ENCODE assay signal across 1 cellular context in the genomic region with DNA sequence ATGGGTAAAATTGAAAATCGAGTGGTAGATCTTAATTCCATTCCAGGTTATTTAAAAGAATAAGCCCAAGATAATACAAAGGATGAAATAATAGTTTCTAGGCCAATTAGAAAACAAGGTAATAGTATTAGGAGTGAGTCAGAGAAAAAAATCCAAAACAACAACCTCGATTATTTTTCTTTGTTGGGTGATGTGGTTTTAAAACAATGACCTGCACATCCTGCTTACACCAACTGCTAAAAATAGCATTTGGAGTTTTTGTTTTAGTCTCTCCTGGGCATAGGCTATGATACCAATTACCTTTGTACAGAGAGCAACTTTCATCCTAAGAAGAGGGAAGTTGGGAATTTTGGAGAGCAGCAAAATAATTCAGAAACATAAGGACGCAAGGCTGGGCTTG.
TF ChIP-seq lines count a peak whose summit lies in the region.

No MANE protein-coding gene starts in this region.

TF ChIP-seq in IMR-90, 13 proteins besides CTCF, POLR2A, EP300 and RAD21:
- TF ChIP-seq MXI1 (IDR thresholded peaks at IDR 0.05; ENCODE audit: borderline replicate concordance, low read depth, low read length) (no peak), MAFK (IDR thresholded peaks at IDR 0.05; ENCODE audit: low read depth, low read length) (no peak), FOS (IDR thresholded peaks at IDR 0.05; ENCODE audit: low read depth, low read length) (no peak), RCOR1 (IDR thresholded peaks at IDR 0.05; ENCODE audit: insufficient replicate concordance, low read length) (no peak), SMC3 (IDR thresholded peaks at IDR 0.05; ENCODE audit: low read depth, low read length) (no peak)
- TF ChIP-seq, protein P1, sequence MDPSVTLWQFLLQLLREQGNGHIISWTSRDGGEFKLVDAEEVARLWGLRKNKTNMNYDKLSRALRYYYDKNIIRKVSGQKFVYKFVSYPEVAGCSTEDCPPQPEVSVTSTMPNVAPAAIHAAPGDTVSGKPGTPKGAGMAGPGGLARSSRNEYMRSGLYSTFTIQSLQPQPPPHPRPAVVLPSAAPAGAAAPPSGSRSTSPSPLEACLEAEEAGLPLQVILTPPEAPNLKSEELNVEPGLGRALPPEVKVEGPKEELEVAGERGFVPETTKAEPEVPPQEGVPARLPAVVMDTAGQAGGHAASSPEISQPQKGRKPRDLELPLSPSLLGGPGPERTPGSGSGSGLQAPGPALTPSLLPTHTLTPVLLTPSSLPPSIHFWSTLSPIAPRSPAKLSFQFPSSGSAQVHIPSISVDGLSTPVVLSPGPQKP (IDR thresholded peaks at IDR 0.05; ENCODE audit: borderline replicate concordance, low read depth, low read length) = no peak
TF ChIP-seq in IMR-90: peak in this region for 0.
